In genomic region chr3:16060945-16061344, GRCh38 we compare ENCODE assay signal across 12 cellular contexts.
DNase-seq lines count a peak whose midpoint lies in the region; ATAC-seq and TF ChIP-seq lines count a peak whose summit lies in the region.
"Had no signal": no experiment of that assay in that cellular context is flagged by ENCODE, and none has a peak within 500 bp of the region (broad histone marks: within the 10 kb centered on the region; RNA-seq: fewer than 3 reads in every experiment).

No MANE protein-coding gene starts in this region.

- H3K4me3 Mint-ChIP-seq in CD4-positive, alpha-beta T cell = no peak overlapping the region
- H3K4me3 Mint-ChIP-seq: central memory CD8-positive, alpha-beta T cell had no signal

- no TSS peak for BruUV-seq in PC-9 (replicated peaks; lab: Mats Ljungman, UMichigan)

- 52% methylated on average over 1 of the region's 1 CpG for WGBS in esophagus muscularis mucosa

- H3K36me3 Mint-ChIP-seq in CD4-positive, alpha-beta T cell (ENCODE audit: low read depth) = no peaks in the 10 kb centered on the region

- H3K9me3 ChIP-seq in PC-9 (ENCODE audit: insufficient read depth, low read depth) (0 out of 2 replicates have a peak, but pooled peaks cover 5% of the 10 kb centered on the region), esophagus muscularis mucosa (no peaks in the 10 kb centered on the region), upper lobe of right lung (no peaks in the 10 kb centered on the region)
- no peaks in the 10 kb centered on the region for H3K9me3 ChIP-seq in CD4-positive, alpha-beta T cell (ENCODE audit: control insufficient read depth, low read length)
- H3K9me3 ChIP-seq: neutrophil had no signal

- no peak overlapping the region for H2AFZ ChIP-seq in PC-9

- no peak for TF ChIP-seq EP300 in esophagus muscularis mucosa (IDR thresholded peaks at IDR 0.05)

- no peak overlapping the region for H3K27ac Mint-ChIP-seq in CD4-positive, alpha-beta T cell

- H3K4me1 ChIP-seq in PC-9 (replicated peaks; ENCODE audit: insufficient read depth) = peaks cover 44% of the 10 kb centered on the region
- peaks cover 48 to 69% (median 61%) of the 10 kb centered on the region in 4 donors for H3K4me1 ChIP-seq in esophagus muscularis mucosa
- H3K4me1 ChIP-seq in upper lobe of right lung = peaks cover 28% of the 10 kb centered on the region

- DNase-seq in PC-9 = peak; percentile 14 to 47
- DNase-seq in esophagus muscularis mucosa (ENCODE audit: extremely low spot score) = no peak
- DNase-seq in midbrain (lab: John Stamatoyannopoulos, UW) = peak; percentile 17
- no peak for DNase-seq in upper lobe of right lung
- DNase-seq in CD4-positive, alpha-beta T cell = no peak
- DNase-seq in GM19238 (ENCODE audit: insufficient read length, low spot score) = no peak
- DNase-seq: NCI-H2107, WERI-Rb-1 had no signal

- H4K20me1 ChIP-seq in PC-9 (ENCODE audit: insufficient read depth) = no peaks in the 10 kb centered on the region

- H3K4me1 Mint-ChIP-seq in CD4-positive, alpha-beta T cell (ENCODE audit: low read depth) = no peaks in the 10 kb centered on the region
- H3K4me1 Mint-ChIP-seq: central memory CD8-positive, alpha-beta T cell had no signal

- no peak overlapping the region; the same call in 1 of the 2 replicates for H3K4me3 ChIP-seq in PC-9
- no peak overlapping the region for H3K4me3 ChIP-seq in esophagus muscularis mucosa
- H3K4me3 ChIP-seq in upper lobe of right lung = no peak overlapping the region

- peak overlapping the region; percentile 77 for H3K27ac ChIP-seq in PC-9
- peak overlapping the region; percentile 66 to 80 (median 73) for H3K27ac ChIP-seq in esophagus muscularis mucosa (replicated peaks in 1 of 4)
- H3K27ac ChIP-seq in upper lobe of right lung = peak overlapping the region; percentile 53
- no peak overlapping the region for H3K27ac ChIP-seq in CD4-positive, alpha-beta T cell (ENCODE audit: low read depth, low read length)
- H3K27ac ChIP-seq: neutrophil, WERI-Rb-1 had no signal

- H3K9me2 ChIP-seq in PC-9 (ENCODE audit: insufficient read depth) = no peaks in the 10 kb centered on the region

- CTCF ChIA-PET in PC-9 (lab: Charles Lee) = interaction anchor here (0.6 to 1.5 kb wide), 4 partner anchors 11 to 430 kb away, joined by 4 to 6 read pairs (median 5); no protein-coding TSS in a partner anchor
- CTCF ChIA-PET in CD4-positive, alpha-beta T cell (lab: Charles Lee) = no interaction called here

- peaks cover 27% of the 10 kb centered on the region for H3F3A ChIP-seq in PC-9 (ENCODE audit: insufficient read depth, low read depth)

- H3K9me3 Mint-ChIP-seq in CD4-positive, alpha-beta T cell = no peaks in the 10 kb centered on the region
- H3K9me3 Mint-ChIP-seq: central memory CD8-positive, alpha-beta T cell had no signal

- H3K36me3 ChIP-seq in PC-9 (ENCODE audit: low read depth) (no peaks in the 10 kb centered on the region), esophagus muscularis mucosa (no peaks in the 10 kb centered on the region), upper lobe of right lung (no peaks in the 10 kb centered on the region)
- H3K36me3 ChIP-seq: neutrophil, WERI-Rb-1 had no signal

- no peaks in the 10 kb centered on the region for H3K79me2 ChIP-seq in PC-9 (ENCODE audit: low read depth)

- TF ChIP-seq CTCF in PC-9 (conservative IDR thresholded peaks at IDR 0.05) (no peak), esophagus muscularis mucosa (IDR thresholded peaks at IDR 0.05) (no peak), upper lobe of right lung (IDR thresholded peaks at IDR 0.05) (no peak)
- no peak for TF ChIP-seq CTCF in CD4-positive, alpha-beta T cell (IDR thresholded peaks at IDR 0.05)

- no peak for ATAC-seq in upper lobe of right lung
- no peak for ATAC-seq in CD4-positive, alpha-beta T cell (ENCODE audit: poor library complexity)
- ATAC-seq in HG03457 (IDR thresholded peaks at IDR 0.05; ENCODE audit: unreplicated experiment) = no peak
- no peak for ATAC-seq in GM18867 (IDR thresholded peaks at IDR 0.05; ENCODE audit: unreplicated experiment)

- POLR2A ChIA-PET in PC-9 (lab: Charles Lee; ENCODE audit: unreplicated experiment) = interaction anchor here (0.8 to 1.2 kb wide), 2 partner anchors 8 to 69 kb away, joined by 3 to 6 read pairs; no protein-coding TSS in a partner anchor
- POLR2A ChIA-PET in CD4-positive, alpha-beta T cell (lab: Charles Lee) = no interaction called here

- H3K27me3 ChIP-seq in PC-9 (ENCODE audit: insufficient read depth, low read depth) (no peaks in the 10 kb centered on the region), esophagus muscularis mucosa (no peaks in the 10 kb centered on the region), upper lobe of right lung (no peaks in the 10 kb centered on the region)
- no peaks in the 10 kb centered on the region for H3K27me3 ChIP-seq in CD4-positive, alpha-beta T cell (ENCODE audit: control insufficient read depth, insufficient read depth, low read length)
- H3K27me3 ChIP-seq: neutrophil had no signal

- H3K27me3 Mint-ChIP-seq in CD4-positive, alpha-beta T cell = peaks cover 15% of the 10 kb centered on the region

- intact Hi-C loops in PC-9 (cut with micrococcal nuclease; ENCODE audit: unreplicated experiment) = loop anchor here (1.0 to 5.0 kb wide), 4 partner anchors 7 to 426 kb away; no protein-coding TSS in a partner anchor
- intact Hi-C loops in esophagus muscularis mucosa (cut with DNase I) = no loop called here
- intact Hi-C loops in upper lobe of right lung (cut with DNase I) = no loop called here
- intact Hi-C loops in CD4-positive, alpha-beta T cell (cut with DNase I, micrococcal nuclease) = no loop called here

- H3K4me2 ChIP-seq in PC-9 = peak overlapping the region; percentile 62

- TF ChIP-seq POLR2A in esophagus muscularis mucosa (IDR thresholded peaks at IDR 0.05; ENCODE audit: low read depth) = no peak

Comparison
In these comparisons a context has a peak if more than half of its experiments do, and no peak if none do; other contexts are left out.
1. DNase-seq: peak in PC-9 (2 of 2) and midbrain (single experiment); none in esophagus muscularis mucosa (single experiment), upper lobe of right lung (single experiment), CD4-positive, alpha-beta T cell (0 of 10) and GM19238 (single experiment).